ENCODE assay signal across 27 cellular contexts in the genomic region with DNA sequence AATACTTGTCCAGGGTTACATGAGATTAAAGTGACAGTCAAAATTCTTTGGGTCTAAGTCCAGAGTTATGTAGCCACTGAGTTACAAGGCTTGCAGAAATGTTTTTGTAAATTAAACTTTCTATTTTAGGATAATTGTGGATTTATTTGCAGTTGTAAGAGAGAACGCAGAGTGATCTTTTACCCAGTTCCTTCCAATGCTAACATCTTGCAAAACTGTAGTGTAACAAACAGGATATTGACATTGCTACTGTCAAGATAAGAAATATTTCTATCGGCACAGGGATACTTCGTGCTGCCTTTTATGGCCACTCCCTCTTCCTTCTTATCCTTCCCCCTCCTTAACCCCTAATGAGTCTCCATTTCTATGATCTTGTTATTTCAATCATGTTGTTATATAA.
"Had no signal": no experiment of that assay in that cellular context is flagged by ENCODE, and none has a peak within 500 bp of the region (broad histone marks: within the 10 kb centered on the region; RNA-seq: fewer than 3 reads in every experiment).

No MANE protein-coding gene starts in this region.

- H3K36me3 ChIP-seq: cardiac muscle cell, gastrocnemius medialis, neutrophil, ovary, prostate gland, stomach, suprapubic skin, transverse colon, uterus had no signal

- H3K4me3 Mint-ChIP-seq: activated CD4-positive, alpha-beta memory T cell treated with anti-CD3 and anti-CD28 coated beads, Interleukin-2, amount 10 ng/mL, durations not matched to agents 7 days and 5 days; activated CD4-positive, alpha-beta T cell treated with anti-CD3 and anti-CD28 coated beads, Interleukin-2, amount 10 ng/mL, durations not matched to agents 24 days and 14 days; activated naive CD4-positive, alpha-beta T cell treated with anti-CD3 and anti-CD28 coated beads, Interleukin-2, amount 10 ng/mL, durations not matched to agents 7 days and 5 days; activated naive CD8-positive, alpha-beta T cell treated with anti-CD3 and anti-CD28 coated beads, Interleukin-2, amount 50 U/mL, for 24 hours; dendritic cell treated with granulocyte-macrophage colony-stimulating factor and Interleukin-4, amounts not matched to agents 40 ng/mL and 50 ng/mL, for 4 days; natural killer cell; stimulated activated memory B cell treated with anti-CD40 and anti-IgM and Interleukin-4, amounts not matched to agents 10 μg/mL and 1 μg/mL and 100 μg/mL, for 72 hours had no signal

- H3K4me1 ChIP-seq: body of pancreas, gastrocnemius medialis, prostate gland, transverse colon, uterus had no signal

- H3K27ac ChIP-seq: body of pancreas, cardiac muscle cell, gastrocnemius medialis, neutrophil, ovary, prostate gland, suprapubic skin, transverse colon had no signal

- H3K4me1 Mint-ChIP-seq: activated CD4-positive, alpha-beta memory T cell treated with anti-CD3 and anti-CD28 coated beads, Interleukin-2, amount 10 ng/mL, durations not matched to agents 7 days and 5 days; activated naive CD4-positive, alpha-beta T cell treated with anti-CD3 and anti-CD28 coated beads, Interleukin-2, amount 10 ng/mL, durations not matched to agents 7 days and 5 days; activated naive CD8-positive, alpha-beta T cell treated with anti-CD3 and anti-CD28 coated beads, Interleukin-2, amount 50 U/mL, for 24 hours; natural killer cell; stimulated activated memory B cell treated with anti-CD40 and anti-IgM and Interleukin-4, amounts not matched to agents 10 μg/mL and 1 μg/mL and 100 μg/mL, for 72 hours had no signal

- H3K36me3 Mint-ChIP-seq: activated naive CD4-positive, alpha-beta T cell treated with anti-CD3 and anti-CD28 coated beads, Interleukin-2, amount 10 ng/mL, durations not matched to agents 7 days and 5 days; natural killer cell; stimulated activated memory B cell treated with anti-CD40 and anti-IgM and Interleukin-4, amounts not matched to agents 10 μg/mL and 1 μg/mL and 100 μg/mL, for 72 hours had no signal

- ATAC-seq: activated naive CD8-positive, alpha-beta T cell treated with anti-CD3 and anti-CD28 coated beads, Interleukin-2, amount 50 U/mL, for 24 hours; body of pancreas; gastrocnemius medialis; left colon; natural killer cell; stimulated activated memory B cell treated with anti-CD40 and anti-IgM and Interleukin-4, amounts not matched to agents 10 μg/mL and 1 μg/mL and 100 μg/mL, for 72 hours had no signal

- H3K27ac Mint-ChIP-seq: activated CD4-positive, alpha-beta memory T cell treated with anti-CD3 and anti-CD28 coated beads, Interleukin-2, amount 10 ng/mL, durations not matched to agents 7 days and 5 days; activated CD4-positive, alpha-beta T cell treated with anti-CD3 and anti-CD28 coated beads, Interleukin-2, amount 10 ng/mL, durations not matched to agents 24 days and 14 days; activated naive CD4-positive, alpha-beta T cell treated with anti-CD3 and anti-CD28 coated beads, Interleukin-2, amount 10 ng/mL, durations not matched to agents 7 days and 5 days; activated naive CD8-positive, alpha-beta T cell treated with anti-CD3 and anti-CD28 coated beads, Interleukin-2, amount 50 U/mL, for 24 hours; dendritic cell treated with granulocyte-macrophage colony-stimulating factor and Interleukin-4, amounts not matched to agents 40 ng/mL and 50 ng/mL, for 4 days; natural killer cell; stimulated activated memory B cell treated with anti-CD40 and anti-IgM and Interleukin-4, amounts not matched to agents 10 μg/mL and 1 μg/mL and 100 μg/mL, for 72 hours had no signal

- H3K9me3 Mint-ChIP-seq: activated CD4-positive, alpha-beta T cell treated with anti-CD3 and anti-CD28 coated beads, Interleukin-2, amount 10 ng/mL, durations not matched to agents 24 days and 14 days; activated naive CD4-positive, alpha-beta T cell treated with anti-CD3 and anti-CD28 coated beads, Interleukin-2, amount 10 ng/mL, durations not matched to agents 7 days and 5 days; activated naive CD8-positive, alpha-beta T cell treated with anti-CD3 and anti-CD28 coated beads, Interleukin-2, amount 50 U/mL, for 24 hours; dendritic cell treated with granulocyte-macrophage colony-stimulating factor and Interleukin-4, amounts not matched to agents 40 ng/mL and 50 ng/mL, for 4 days; natural killer cell had no signal

- H3K9me3 ChIP-seq: body of pancreas, gastrocnemius medialis, neutrophil, ovary, prostate gland, stomach, suprapubic skin, transverse colon, uterus had no signal

- H3K4me3 ChIP-seq: body of pancreas, cardiac muscle cell, gastrocnemius medialis, ovary, prostate gland, stomach, suprapubic skin, transverse colon, uterus had no signal

- DNase-seq: activated CD4-positive, alpha-beta memory T cell treated with anti-CD3 and anti-CD28 coated beads, Interleukin-2, amount 10 ng/mL, durations not matched to agents 7 days and 5 days; activated CD4-positive, alpha-beta T cell treated with anti-CD3 and anti-CD28 coated beads, Interleukin-2, amount 10 ng/mL, durations not matched to agents 24 days and 14 days; activated effector memory CD4-positive, alpha-beta T cell treated with anti-CD3 and anti-CD28 coated beads, Interleukin-2, amount 50 U/mL, for 16 hours; activated naive CD4-positive, alpha-beta T cell treated with anti-CD3 and anti-CD28 coated beads, Interleukin-2, amount 10 ng/mL, durations not matched to agents 7 days and 5 days; activated naive CD8-positive, alpha-beta T cell treated with anti-CD3 and anti-CD28 coated beads, Interleukin-2, amount 50 U/mL, for 24 hours; activated T-cell treated with anti-CD3 and anti-CD28 coated beads for 4 hours; anterior cingulate cortex; body of pancreas; effector CD4-positive, alpha-beta T cell; gastrocnemius medialis; head of caudate nucleus; islet precursor cell; left colon; midbrain; natural killer cell; ovary; stimulated activated CD4-positive, alpha-beta T cell treated with anti-CD3 and anti-CD28 coated beads, Interleukin-2, amount 100 ng/mL, for 24 hours; stomach; T-helper 9 cell; transverse colon; uterus had no signal

- H3K27me3 Mint-ChIP-seq: activated CD4-positive, alpha-beta memory T cell treated with anti-CD3 and anti-CD28 coated beads, Interleukin-2, amount 10 ng/mL, durations not matched to agents 7 days and 5 days; stimulated activated memory B cell treated with anti-CD40 and anti-IgM and Interleukin-4, amounts not matched to agents 10 μg/mL and 1 μg/mL and 100 μg/mL, for 72 hours had no signal

- H3K27me3 ChIP-seq: body of pancreas, cardiac muscle cell, gastrocnemius medialis, ovary, stomach, suprapubic skin, transverse colon, uterus had no signal
